In the genomic region with DNA sequence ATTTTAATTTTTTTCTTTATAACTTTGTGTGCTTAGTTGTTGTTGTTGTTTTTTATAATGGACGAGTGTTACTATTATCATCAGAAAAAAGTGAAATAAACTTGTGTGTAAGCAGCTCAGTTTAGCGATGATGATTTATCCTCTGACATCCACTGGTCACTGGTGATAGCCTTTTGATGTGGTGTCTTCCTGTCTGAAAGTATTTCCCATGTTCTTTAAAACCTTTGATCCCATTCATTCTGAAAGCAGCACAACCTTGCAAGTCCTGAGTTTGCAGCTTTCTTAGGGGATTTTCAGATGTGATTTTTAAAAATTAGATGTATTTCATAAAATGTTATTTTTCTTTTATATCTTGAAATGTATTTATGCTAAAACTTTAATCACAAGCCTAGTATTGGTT, we compare ENCODE assay signal across 1 cellular context.
TF ChIP-seq lines count a peak whose summit lies in the region.

No MANE protein-coding gene starts in this region.

TF ChIP-seq in GM12878, 131 proteins besides CTCF, POLR2A, EP300 and RAD21 (continued from another document):
- no peak for TF ChIP-seq SIX5 (IDR thresholded peaks at IDR 0.05; ENCODE audit: low read depth, low read length, severe bottlenecking)
- peak; percentile 85 for TF ChIP-seq RUNX3 (IDR thresholded peaks at IDR 0.05; ENCODE audit: low read length)
- TF ChIP-seq NFIC (IDR thresholded peaks at IDR 0.05; ENCODE audit: low read depth, low read length) = peak; percentile 55
- no peak for TF ChIP-seq SUPT20H (IDR thresholded peaks at IDR 0.05; ENCODE audit: borderline replicate concordance, control insufficient read depth, low read depth, low read length)
- no peak for TF ChIP-seq CHD2 (IDR thresholded peaks at IDR 0.05; ENCODE audit: borderline replicate concordance, low read depth, low read length)
- TF ChIP-seq TCF12 (IDR thresholded peaks at IDR 0.05; ENCODE audit: low read depth, low read length) = no peak
- no peak for TF ChIP-seq FOXK2 (IDR thresholded peaks at IDR 0.05)
- TF ChIP-seq SMARCA5 (IDR thresholded peaks at IDR 0.05) = no peak
- TF ChIP-seq CEBPB (IDR thresholded peaks at IDR 0.05; ENCODE audit: borderline replicate concordance in 1 of 2, low read depth in 2 of 2, low read length in 2 of 2) = no peak
- TF ChIP-seq, protein P1, sequence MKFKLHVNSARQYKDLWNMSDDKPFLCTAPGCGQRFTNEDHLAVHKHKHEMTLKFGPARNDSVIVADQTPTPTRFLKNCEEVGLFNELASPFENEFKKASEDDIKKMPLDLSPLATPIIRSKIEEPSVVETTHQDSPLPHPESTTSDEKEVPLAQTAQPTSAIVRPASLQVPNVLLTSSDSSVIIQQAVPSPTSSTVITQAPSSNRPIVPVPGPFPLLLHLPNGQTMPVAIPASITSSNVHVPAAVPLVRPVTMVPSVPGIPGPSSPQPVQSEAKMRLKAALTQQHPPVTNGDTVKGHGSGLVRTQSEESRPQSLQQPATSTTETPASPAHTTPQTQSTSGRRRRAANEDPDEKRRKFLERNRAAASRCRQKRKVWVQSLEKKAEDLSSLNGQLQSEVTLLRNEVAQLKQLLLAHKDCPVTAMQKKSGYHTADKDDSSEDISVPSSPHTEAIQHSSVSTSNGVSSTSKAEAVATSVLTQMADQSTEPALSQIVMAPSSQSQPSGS (IDR thresholded peaks at IDR 0.05; ENCODE audit: low read length) = no peak
- TF ChIP-seq TCF7 (IDR thresholded peaks at IDR 0.05; ENCODE audit: borderline replicate concordance) = peak; percentile 97
- TF ChIP-seq HDAC6 (IDR thresholded peaks at IDR 0.05; ENCODE audit: unreplicated experiment) = no peak
- peak; percentile 65 for TF ChIP-seq JUNB (IDR thresholded peaks at IDR 0.05)
- TF ChIP-seq KLF5 (IDR thresholded peaks at IDR 0.05; ENCODE audit: partially characterized antibody) = no peak
- TF ChIP-seq, protein P2, sequence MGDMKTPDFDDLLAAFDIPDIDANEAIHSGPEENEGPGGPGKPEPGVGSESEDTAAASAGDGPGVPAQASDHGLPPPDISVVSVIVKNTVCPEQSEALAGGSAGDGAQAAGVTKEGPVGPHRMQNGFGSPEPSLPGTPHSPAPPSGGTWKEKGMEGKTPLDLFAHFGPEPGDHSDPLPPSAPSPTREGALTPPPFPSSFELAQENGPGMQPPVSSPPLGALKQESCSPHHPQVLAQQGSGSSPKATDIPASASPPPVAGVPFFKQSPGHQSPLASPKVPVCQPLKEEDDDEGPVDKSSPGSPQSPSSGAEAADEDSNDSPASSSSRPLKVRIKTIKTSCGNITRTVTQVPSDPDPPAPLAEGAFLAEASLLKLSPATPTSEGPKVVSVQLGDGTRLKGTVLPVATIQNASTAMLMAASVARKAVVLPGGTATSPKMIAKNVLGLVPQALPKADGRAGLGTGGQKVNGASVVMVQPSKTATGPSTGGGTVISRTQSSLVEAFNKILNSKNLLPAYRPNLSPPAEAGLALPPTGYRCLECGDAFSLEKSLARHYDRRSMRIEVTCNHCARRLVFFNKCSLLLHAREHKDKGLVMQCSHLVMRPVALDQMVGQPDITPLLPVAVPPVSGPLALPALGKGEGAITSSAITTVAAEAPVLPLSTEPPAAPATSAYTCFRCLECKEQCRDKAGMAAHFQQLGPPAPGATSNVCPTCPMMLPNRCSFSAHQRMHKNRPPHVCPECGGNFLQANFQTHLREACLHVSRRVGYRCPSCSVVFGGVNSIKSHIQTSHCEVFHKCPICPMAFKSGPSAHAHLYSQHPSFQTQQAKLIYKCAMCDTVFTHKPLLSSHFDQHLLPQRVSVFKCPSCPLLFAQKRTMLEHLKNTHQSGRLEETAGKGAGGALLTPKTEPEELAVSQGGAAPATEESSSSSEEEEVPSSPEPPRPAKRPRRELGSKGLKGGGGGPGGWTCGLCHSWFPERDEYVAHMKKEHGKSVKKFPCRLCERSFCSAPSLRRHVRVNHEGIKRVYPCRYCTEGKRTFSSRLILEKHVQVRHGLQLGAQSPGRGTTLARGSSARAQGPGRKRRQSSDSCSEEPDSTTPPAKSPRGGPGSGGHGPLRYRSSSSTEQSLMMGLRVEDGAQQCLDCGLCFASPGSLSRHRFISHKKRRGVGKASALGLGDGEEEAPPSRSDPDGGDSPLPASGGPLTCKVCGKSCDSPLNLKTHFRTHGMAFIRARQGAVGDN (IDR thresholded peaks at IDR 0.05) = no peak
TF ChIP-seq in GM12878: peak in this region for 4.
